In the genomic region with DNA sequence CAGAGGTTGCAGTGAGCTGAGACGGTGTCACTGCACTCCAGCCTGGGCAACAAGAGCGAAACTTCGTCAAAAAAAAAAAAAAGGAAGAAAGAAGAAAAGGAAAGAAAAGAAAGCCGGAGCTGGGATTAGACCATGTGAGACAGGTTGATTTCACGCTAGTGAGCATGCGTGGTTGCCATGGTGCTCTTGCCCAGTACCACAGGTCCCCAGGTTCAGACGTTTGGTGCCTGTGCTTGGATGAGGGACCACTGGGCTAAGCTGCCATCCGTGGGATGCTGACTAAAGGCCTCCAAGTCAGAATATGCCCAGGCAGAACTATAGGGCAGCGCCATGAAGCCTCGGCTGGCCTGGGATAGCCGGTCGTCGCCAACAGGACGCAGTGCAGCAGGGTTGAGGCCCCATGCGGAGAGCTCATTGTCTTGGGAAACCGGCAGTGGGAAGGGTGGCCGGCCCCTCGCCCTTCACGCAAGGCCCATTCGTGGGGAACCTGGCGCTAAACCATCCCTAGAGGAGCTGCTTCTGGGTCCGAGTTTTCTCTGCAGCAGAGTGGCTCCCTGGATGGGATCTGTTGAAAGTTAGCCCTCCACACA, we compare ENCODE assay signal across 29 cellular contexts. TPM values are rescaled to one million over a fixed set of nuclear protein-coding genes. Genes with fewer than 3 reads are reported as not detected.
"Had no signal": no experiment of that assay in that cellular context is flagged by ENCODE, and none has a peak within 500 bp of the region (broad histone marks: within the 10 kb centered on the region; RNA-seq: fewer than 3 reads in every experiment).

No MANE protein-coding gene starts in this region.

- H3K27me3 ChIP-seq: MG63 had no signal

- H3K27me3 Mint-ChIP-seq: activated CD8-positive, alpha-beta T cell treated with anti-CD3 and anti-CD28 coated beads for 36 hours had no signal

- H3K4me3 ChIP-seq: breast epithelium, MG63 had no signal

- H3K36me3 Mint-ChIP-seq: activated naive CD4-positive, alpha-beta T cell treated with anti-CD3 and anti-CD28 coated beads, Interleukin-2, amount 10 ng/mL, durations not matched to agents 7 days and 5 days; activated naive CD8-positive, alpha-beta T cell treated with anti-CD3 and anti-CD28 coated beads for 36 hours had no signal

- H3K4me1 ChIP-seq: breast epithelium had no signal

- H3K9me3 ChIP-seq: MG63 had no signal

- H3K9me3 Mint-ChIP-seq: activated CD8-positive, alpha-beta T cell treated with anti-CD3 and anti-CD28 coated beads for 36 hours; activated naive CD8-positive, alpha-beta T cell treated with anti-CD3 and anti-CD28 coated beads for 36 hours; activated T-cell treated with anti-CD3 and anti-CD28 coated beads, Interleukin-2, amount 50 U/mL, for 72 hours; activated T-helper 2 cell treated with anti-CD3 and anti-CD28 coated beads, Interferon-gamma antibody, Interleukin-2, Interleukin-4, amounts not matched to agents 10 μg/mL and 5 μg/mL and 100 μg/mL, durations not matched to agents 14 hours and 24 hours and 36 hours had no signal

- H3K4me1 Mint-ChIP-seq: activated naive CD4-positive, alpha-beta T cell treated with anti-CD3 and anti-CD28 coated beads, Interleukin-2, amount 10 ng/mL, durations not matched to agents 7 days and 5 days; activated naive CD8-positive, alpha-beta T cell treated with anti-CD3 and anti-CD28 coated beads for 36 hours had no signal

- H3K27ac Mint-ChIP-seq: activated CD8-positive, alpha-beta T cell treated with anti-CD3 and anti-CD28 coated beads for 36 hours; activated naive CD4-positive, alpha-beta T cell treated with anti-CD3 and anti-CD28 coated beads, Interleukin-2, amount 10 ng/mL, durations not matched to agents 7 days and 5 days; activated naive CD8-positive, alpha-beta T cell treated with anti-CD3 and anti-CD28 coated beads for 36 hours; activated T-cell treated with anti-CD3 and anti-CD28 coated beads, Interleukin-2, amount 50 U/mL, for 72 hours; activated T-helper 2 cell treated with anti-CD3 and anti-CD28 coated beads, Interferon-gamma antibody, Interleukin-2, Interleukin-4, amounts not matched to agents 10 μg/mL and 5 μg/mL and 100 μg/mL, durations not matched to agents 14 hours and 24 hours and 36 hours; T-helper 17 cell had no signal

- H3K4me3 Mint-ChIP-seq: activated CD8-positive, alpha-beta T cell treated with anti-CD3 and anti-CD28 coated beads for 36 hours; activated naive CD4-positive, alpha-beta T cell treated with anti-CD3 and anti-CD28 coated beads, Interleukin-2, amount 10 ng/mL, durations not matched to agents 7 days and 5 days; activated naive CD8-positive, alpha-beta T cell treated with anti-CD3 and anti-CD28 coated beads for 36 hours; activated T-cell treated with anti-CD3 and anti-CD28 coated beads, Interleukin-2, amount 50 U/mL, for 72 hours; T-helper 17 cell had no signal

- H3K36me3 ChIP-seq: breast epithelium, MG63 had no signal

- ATAC-seq: activated CD8-positive, alpha-beta T cell treated with anti-CD3 and anti-CD28 coated beads for 36 hours; activated T-cell treated with anti-CD3 and anti-CD28 coated beads, Interleukin-2, amount 50 U/mL, for 72 hours; T-helper 17 cell had no signal

- DNase-seq: activated CD4-positive, alpha-beta T cell treated with anti-CD3 and anti-CD28 coated beads, Interleukin-2, amount 50 U/mL, for 1 hour; activated CD4-positive, CD25-positive, alpha-beta regulatory T cell; activated CD8-positive, alpha-beta memory T cell treated with anti-CD3 and anti-CD28 coated beads, Interleukin-2, amount 50 U/mL, for 4 hours; activated CD8-positive, alpha-beta T cell treated with anti-CD3 and anti-CD28 coated beads for 36 hours; activated gamma-delta T cell treated with Interleukin-2 at 50 U/mL for 16 hours; activated naive CD4-positive, alpha-beta T cell treated with anti-CD3 and anti-CD28 coated beads, Interleukin-2, amount 10 ng/mL, durations not matched to agents 7 days and 5 days; activated naive CD8-positive, alpha-beta T cell treated with anti-CD3 and anti-CD28 coated beads for 36 hours; activated T-cell treated with anti-CD3 and anti-CD28 coated beads, Interleukin-2, amount 50 U/mL, for 72 hours; caudate nucleus; MG63; MV-4-11; NCI-H1092 treated with DMSO at 0.1 percent for 48 hours; NCI-H1417 treated with DMSO at 0.1 percent for 48 hours; NCI-H1694; NCI-H2029; NCI-H2107; NCI-H2171 treated with DMSO at 0.1 percent for 48 hours; NCI-H226; NCI-H526; NCI-H82; SIG-M5; T-helper 17 cell; T-helper 9 cell had no signal

- H3K27ac ChIP-seq: breast epithelium had no signal

RNA-seq across cellular contexts. Expression of gene TEX101, which starts 7.2 kb away (rescaled TPM):
- total RNA-seq: activated CD8-positive, alpha-beta T cell treated with anti-CD3 and anti-CD28 coated beads for 36 hours; activated naive CD8-positive, alpha-beta T cell treated with anti-CD3 and anti-CD28 coated beads for 36 hours; activated T-cell treated with anti-CD3 and anti-CD28 coated beads, Interleukin-2, amount 50 U/mL, for 72 hours; activated T-helper 2 cell treated with anti-CD3 and anti-CD28 coated beads, Interferon-gamma antibody, Interleukin-2, Interleukin-4, amounts not matched to agents 10 μg/mL and 5 μg/mL and 100 μg/mL, durations not matched to agents 14 hours and 24 hours and 36 hours; breast epithelium; cerebellum; NCI-H460; OCI-LY7; RPMI7951; T-helper 17 cell had no signal

RNA-seq across cellular contexts. Expression of gene CD177, which starts 54.0 kb away (rescaled TPM):
- total RNA-seq: activated CD8-positive, alpha-beta T cell treated with anti-CD3 and anti-CD28 coated beads for 36 hours; activated naive CD8-positive, alpha-beta T cell treated with anti-CD3 and anti-CD28 coated beads for 36 hours; activated T-cell treated with anti-CD3 and anti-CD28 coated beads, Interleukin-2, amount 50 U/mL, for 72 hours; activated T-helper 2 cell treated with anti-CD3 and anti-CD28 coated beads, Interferon-gamma antibody, Interleukin-2, Interleukin-4, amounts not matched to agents 10 μg/mL and 5 μg/mL and 100 μg/mL, durations not matched to agents 14 hours and 24 hours and 36 hours; NCI-H460; OCI-LY7; RPMI7951; T-helper 17 cell had no signal

RNA-seq across cellular contexts. Expression of gene LYPD3, which starts 57.9 kb away (rescaled TPM):
- total RNA-seq: cerebellum, OCI-LY7 had no signal
